ENCODE assay signal across 9 cellular contexts in the genomic region with DNA sequence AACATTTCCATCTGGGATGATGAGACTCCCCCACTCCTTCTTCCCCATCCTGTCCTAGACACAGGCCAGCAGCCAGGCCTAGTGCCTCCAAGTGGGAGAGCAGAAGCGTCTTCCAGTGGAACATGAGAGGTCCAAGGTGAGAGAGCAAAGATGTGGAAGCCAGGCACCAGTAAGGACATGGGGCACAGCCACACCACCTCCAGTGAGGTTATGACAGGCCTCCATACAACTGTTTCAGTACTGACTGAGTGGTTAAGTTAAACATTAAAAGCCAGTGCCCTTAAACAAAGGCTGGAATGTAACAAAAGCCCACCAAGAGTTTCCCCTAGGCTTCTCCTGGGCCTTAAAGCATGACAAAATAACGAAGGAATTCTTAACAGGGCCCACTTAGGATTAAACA. TPM values are rescaled to one million over a fixed set of nuclear protein-coding genes. Genes with fewer than 3 reads are reported as not detected.
DNase-seq lines count a peak whose midpoint lies in the region; ATAC-seq, FAIRE-seq and TF ChIP-seq lines count a peak whose summit lies in the region.
"Had no signal": no experiment of that assay in that cellular context is flagged by ENCODE, and none has a peak within 500 bp of the region (broad histone marks: within the 10 kb centered on the region; RNA-seq: fewer than 3 reads in every experiment).

No MANE protein-coding gene starts in this region.

- H3K27me3 Mint-ChIP-seq in Calu3 (ENCODE audit: unreplicated experiment) = no peaks in the 10 kb centered on the region

- intact Hi-C loops in Calu3 (cut with micrococcal nuclease; ENCODE audit: unreplicated experiment) = no loop called here
- intact Hi-C loops in Panc1 (cut with micrococcal nuclease; ENCODE audit: unreplicated experiment) = no loop called here
- intact Hi-C loops in kidney (cut with DNase I) = no loop called here
- intact Hi-C loops in left ventricle myocardium inferior (cut with micrococcal nuclease) = no loop called here

- peak overlapping the region; percentile 26 for H3K4me3 Mint-ChIP-seq in Calu3 (ENCODE audit: low read depth, unreplicated experiment)

- CTCF ChIA-PET in Calu3 (lab: Charles Lee) = no interaction called here
- CTCF ChIA-PET in Panc1 (lab: Charles Lee) = no interaction called here

- TF ChIP-seq CTCF in Calu3 (IDR thresholded peaks at IDR 0.05; ENCODE audit: unreplicated experiment) (no peak), Panc1 (IDR thresholded peaks at IDR 0.05) (no peak), kidney (IDR thresholded peaks at IDR 0.05; ENCODE audit: borderline replicate concordance, extremely low read depth, insufficient read depth) (no peak), left ventricle myocardium inferior (IDR thresholded peaks at IDR 0.05; ENCODE audit: borderline replicate concordance) (no peak)

- peaks cover 42% of the 10 kb centered on the region for H3K4me1 Mint-ChIP-seq in Calu3 (ENCODE audit: low read depth, unreplicated experiment)

- H3K4me3 ChIP-seq in Panc1 (ENCODE audit: low read depth in 2 of 2, low read length in 2 of 2) (no peak overlapping the region), kidney (ENCODE audit: low read length in 2 of 2) (peak overlapping the region in 1 of 2 donors; percentile 24), left ventricle myocardium inferior (no peak overlapping the region)

- no peaks in the 10 kb centered on the region for H3K9me3 Mint-ChIP-seq in Calu3 (ENCODE audit: low read depth, unreplicated experiment)

- FAIRE-seq in kidney (lab: Jason Lieb, UNC) = no peak

- no TSS peak for BruUV-seq in Calu3 (replicated peaks; lab: Mats Ljungman, UMichigan)
- BruUV-seq in Panc1 (replicated peaks; lab: Mats Ljungman, UMichigan) = no TSS peak

- no peak overlapping the region for H3K27ac ChIP-seq in Panc1 (ENCODE audit: low read length)
- H3K27ac ChIP-seq in kidney (ENCODE audit: low read depth in 2 of 2, low read length in 2 of 2) = peak overlapping the region; percentile 1 to 25
- H3K27ac ChIP-seq in left ventricle myocardium inferior (replicated peaks) = no peak overlapping the region
- H3K27ac ChIP-seq: parathyroid adenoma had no signal

- in situ Hi-C loops in Panc1 (cut with HindIII; ENCODE audit: low pct_unique_long_range_greater_than_20kb, low sequenced_read_pairs) = no loop called here

- H3K27me3 ChIP-seq in Panc1 (ENCODE audit: control insufficient read depth, insufficient read depth, low read length) (no peaks in the 10 kb centered on the region), left ventricle myocardium inferior (ENCODE audit: low read depth) (no peaks in the 10 kb centered on the region)

- H3K36me3 Mint-ChIP-seq in Calu3 (ENCODE audit: insufficient read depth, unreplicated experiment) = peaks cover 62% of the 10 kb centered on the region

- DNase-seq in Calu3 (no peak), Panc1 (ENCODE audit: low read depth, low spot score) (no peak), kidney (no peak), T1000 (lab: John Stamatoyannopoulos, UW) (no peak), DMS79 treated with DMSO at 0.1 percent for 48 hours (lab: John Stamatoyannopoulos, UW) (no peak), pons (ENCODE audit: low spot score) (no peak), left ventricle myocardium inferior (no peak)

- peak; percentile 78 for ATAC-seq in GM21786 (IDR thresholded peaks at IDR 0.05; ENCODE audit: unreplicated experiment)
- ATAC-seq in Panc1 = 0 out of 2 replicates have a peak, but pooled peaks have one; percentile 19

- POLR2A ChIA-PET in Panc1 (lab: Charles Lee) = no interaction called here

- H3K9me3 ChIP-seq in Panc1 (ENCODE audit: control insufficient read depth, insufficient read depth, low read depth, low read length) (no peaks in the 10 kb centered on the region), kidney (ENCODE audit: control insufficient read depth in 1 of 2, low read length in 2 of 2) (no peaks in the 10 kb centered on the region), left ventricle myocardium inferior (replicated peaks) (no peaks in the 10 kb centered on the region)

- no peak overlapping the region for H3K27ac Mint-ChIP-seq in Calu3 (ENCODE audit: unreplicated experiment)

- H3K4me1 ChIP-seq in Panc1 (ENCODE audit: control insufficient read depth, insufficient read depth, low read length) (peaks cover 44% of the 10 kb centered on the region), kidney (ENCODE audit: control insufficient read depth in 1 of 2, insufficient read depth in 1 of 2, low read depth in 1 of 2, low read length in 2 of 2) (peaks cover 15 to 31% of the 10 kb centered on the region in 2 donors), left ventricle myocardium inferior (peaks cover 63% of the 10 kb centered on the region)

- peaks cover 36% of the 10 kb centered on the region for H3K36me3 ChIP-seq in Panc1 (ENCODE audit: control insufficient read depth, insufficient read depth, low read length)
- peaks cover 11 to 15% of the 10 kb centered on the region in 2 donors for H3K36me3 ChIP-seq in kidney (ENCODE audit: control insufficient read depth in 1 of 2, insufficient read depth in 2 of 2, low read length in 2 of 2)
- H3K36me3 ChIP-seq in left ventricle myocardium inferior = peaks cover 58% of the 10 kb centered on the region

- H3K9ac ChIP-seq in kidney (ENCODE audit: low read length in 2 of 2) = peak overlapping the region in 1 of 2 donors; percentile 29
- H3K9ac ChIP-seq: parathyroid adenoma had no signal

RNA-seq across cellular contexts. Expression of a gene that starts 5.3 kb away (rescaled TPM):
- total RNA-seq in Calu3 (2022) (11.2 and 11.5 TPM in 2 replicates), Panc1 (2021; ENCODE audit: unreplicated experiment) (21.5 TPM), kidney (12.0 TPM), left ventricle myocardium inferior (2.6 TPM)
- 7.8 TPM for polyA plus RNA-seq in Panc1 (2012; ENCODE audit: insufficient read length)
- polyA plus RNA-seq in kidney (ENCODE audit: insufficient read depth, low read depth, low replicate concordance) = 3.1 TPM

RNA-seq across cellular contexts. Expression of a gene that starts 22.2 kb away (rescaled TPM):
- total RNA-seq in Calu3 (2022) (22.5 and 25.4 TPM in 2 replicates), Panc1 (2021; ENCODE audit: unreplicated experiment) (64.5 TPM), kidney (38.7 TPM), left ventricle myocardium inferior (5.6 TPM)
- 66.5 TPM for polyA plus RNA-seq in Panc1 (2012; ENCODE audit: insufficient read length)
- 13.7 TPM for polyA plus RNA-seq in kidney (ENCODE audit: insufficient read depth, low read depth, low replicate concordance)

RNA-seq across cellular contexts. Expression of a gene that starts 37.2 kb away (rescaled TPM):
- total RNA-seq in Calu3 (2022) (15.9 and 17.3 TPM in 2 replicates), Panc1 (2021; ENCODE audit: unreplicated experiment) (50.0 TPM), kidney (17.4 TPM), left ventricle myocardium inferior (3.5 TPM)
- 51.0 TPM for polyA plus RNA-seq in Panc1 (2012; ENCODE audit: insufficient read length)
- 14.7 TPM for polyA plus RNA-seq in kidney (ENCODE audit: insufficient read depth, low read depth, low replicate concordance)

RNA-seq across cellular contexts. Expression of a gene that starts 37.3 kb away (rescaled TPM):
- total RNA-seq in Calu3 (2022) = 2.5 and 2.6 TPM in 2 replicates
- 2.2 TPM for total RNA-seq in Panc1 (2021; ENCODE audit: unreplicated experiment)
- polyA plus RNA-seq in Panc1 (2012; ENCODE audit: insufficient read length) = 2.0 TPM
- 8.4 TPM for total RNA-seq in kidney
- 6.0 TPM for polyA plus RNA-seq in kidney (ENCODE audit: insufficient read depth, low read depth, low replicate concordance)
- 3.9 TPM for total RNA-seq in left ventricle myocardium inferior

Comparison
In these comparisons a context has a peak if more than half of its experiments do, and no peak if none do; other contexts are left out.
1. H3K27ac ChIP-seq: peak in kidney (2 of 2); none in Panc1 (single experiment) and left ventricle myocardium inferior (single experiment).